16 cellular contexts compared by ENCODE assay signal in genomic region chr12:125871811-125872594, GRCh38.
DNase-seq lines count a peak whose midpoint lies in the region; ATAC-seq and TF ChIP-seq lines count a peak whose summit lies in the region.
"Had no signal": no experiment of that assay in that cellular context is flagged by ENCODE, and none has a peak within 500 bp of the region (broad histone marks: within the 10 kb centered on the region; RNA-seq: fewer than 3 reads in every experiment).

No MANE protein-coding gene starts in this region.

- peak; percentile 97 for ATAC-seq in Right ventricle myocardium superior (ENCODE audit: poor library complexity)
- peak; percentile 84 to 99 (median 96) for ATAC-seq in heart right ventricle
- peak; percentile 99 for ATAC-seq in left ventricle myocardium superior
- no peak for ATAC-seq in HG02840 (IDR thresholded peaks at IDR 0.05; ENCODE audit: low FRiP score, unreplicated experiment)
- no peak for ATAC-seq in HG03378 (IDR thresholded peaks at IDR 0.05; ENCODE audit: unreplicated experiment)

- H3K9me3 ChIP-seq in heart right ventricle, result peaks cover 0 to 7% (median 0%) of the 10 kb centered on the region in 11 donors
- peaks cover 0 to 29% (median 2%) of the 10 kb centered on the region in 8 donors for H3K9me3 ChIP-seq in spleen
- no peaks in the 10 kb centered on the region for H3K9me3 ChIP-seq in hepatocyte (ENCODE audit: low read depth)
- H3K9me3 ChIP-seq: HAP-1 had no signal

- DNase-seq in Right ventricle myocardium superior (peak; percentile 57), heart right ventricle (peak; percentile 23 to 54), left ventricle myocardium superior (peak; percentile 54), spleen (no peak), hepatocyte (ENCODE audit: low spot score) (no peak)
- DNase-seq: C1 segment of cervical spinal cord; CD4-positive, alpha-beta memory T cell; COR-L47; DMS53; DMS79 treated with DMSO at 0.1 percent for 48 hours; GF-D8; GOT3; HFFc6 had no signal

- H3K4me1 ChIP-seq in heart right ventricle, result peaks cover 0 to 5% (median 0%) of the 10 kb centered on the region in 9 donors
- no peaks in the 10 kb centered on the region for H3K4me1 ChIP-seq in spleen
- no peaks in the 10 kb centered on the region for H3K4me1 ChIP-seq in hepatocyte (ENCODE audit: insufficient read depth)
- H3K4me1 ChIP-seq: HAP-1 had no signal

- H3K4me2 ChIP-seq in hepatocyte, result no peak overlapping the region

- intact Hi-C loops in Right ventricle myocardium superior (cut with DNase I), result no loop called here
- intact Hi-C loops in heart right ventricle (cut with DNase I), result no loop called here
- intact Hi-C loops in left ventricle myocardium superior (cut with micrococcal nuclease), result no loop called here
- intact Hi-C loops in spleen (cut with DNase I; ENCODE audit: low total_unique reads), result no loop called here

- no peak for TF ChIP-seq POLR2A in spleen (IDR thresholded peaks at IDR 0.05)

- TF ChIP-seq CTCF in heart right ventricle (IDR thresholded peaks at IDR 0.05) (no peak), spleen (IDR thresholded peaks at IDR 0.05 in 8 of 11, conservative IDR thresholded peaks at IDR 0.05 in 3 of 11) (no peak), hepatocyte (IDR thresholded peaks at IDR 0.05; ENCODE audit: poor library complexity) (no peak)

- no peaks in the 10 kb centered on the region for H3K27me3 ChIP-seq in heart right ventricle
- no peaks in the 10 kb centered on the region for H3K27me3 ChIP-seq in spleen (replicated peaks in 1 of 7)
- no peaks in the 10 kb centered on the region for H3K27me3 ChIP-seq in hepatocyte

- H2AFZ ChIP-seq in hepatocyte, result no peak overlapping the region

- no peaks in the 10 kb centered on the region for H3K79me2 ChIP-seq in hepatocyte

- WGBS in heart right ventricle, 2 donors, result 70 to 79% methylated on average over 9 of the region's 9 CpGs
- 81 to 93% (median 84%) methylated on average over 9 of the region's 9 CpGs for WGBS in spleen, 5 donors
- 90% methylated on average over 9 of the region's 9 CpGs for WGBS in hepatocyte (ENCODE audit: low lambda C conversion rate, missing lambda C conversion rate)

- no peaks in the 10 kb centered on the region for H4K20me1 ChIP-seq in hepatocyte (ENCODE audit: insufficient read depth, poor library complexity, severe bottlenecking)

- H3K36me3 ChIP-seq in heart right ventricle, result no peaks in the 10 kb centered on the region
- no peaks in the 10 kb centered on the region for H3K36me3 ChIP-seq in spleen
- H3K36me3 ChIP-seq in hepatocyte (replicated peaks; ENCODE audit: insufficient read depth, low read depth), result no peaks in the 10 kb centered on the region
- H3K36me3 ChIP-seq: HAP-1 had no signal

- H3K4me3 ChIP-seq in heart right ventricle (no peak overlapping the region), spleen (no peak overlapping the region), hepatocyte (no peak overlapping the region)
- H3K4me3 ChIP-seq: HAP-1 had no signal

- H3K9me2 ChIP-seq in hepatocyte (replicated peaks; ENCODE audit: insufficient read depth), result no peaks in the 10 kb centered on the region

- H3K27ac ChIP-seq in heart right ventricle (peak overlapping the region in 8 of 10 donors; percentile 5 to 69 (median 47)), spleen (peak overlapping the region in 7 of 8 donors; percentile 54 to 73 (median 67)), hepatocyte (no peak overlapping the region)

Comparison
In these comparisons a context has a peak if more than half of its experiments do, and no peak if none do; other contexts are left out.
1. ATAC-seq: peak in Right ventricle myocardium superior (single experiment), heart right ventricle (8 of 8) and left ventricle myocardium superior (single experiment); none in HG02840 (single experiment) and HG03378 (single experiment).
2. DNase-seq: peak in Right ventricle myocardium superior (single experiment), heart right ventricle (2 of 2) and left ventricle myocardium superior (single experiment); none in spleen (single experiment) and hepatocyte (single experiment).